ENCODE assay signal across 17 cellular contexts in the genomic region with DNA sequence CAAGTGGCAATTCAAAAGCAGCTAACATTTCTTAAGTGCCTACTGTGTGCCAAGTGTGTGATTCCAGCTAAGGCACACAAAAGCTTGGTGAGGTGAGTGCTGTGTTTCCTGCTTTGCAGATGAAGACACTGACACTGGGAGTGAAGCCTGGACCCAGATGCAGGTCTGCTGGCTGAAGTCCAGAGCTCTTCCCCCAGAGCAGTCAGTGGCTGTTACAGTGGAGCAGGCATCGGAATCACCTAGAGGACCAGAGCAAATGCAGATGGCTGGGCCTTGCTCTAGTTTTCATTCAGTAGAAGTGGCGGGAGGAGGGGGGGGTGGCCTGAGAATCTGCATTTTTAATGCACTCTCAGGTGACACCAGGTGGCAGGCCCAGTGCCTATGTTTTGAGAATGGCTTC.
"Had no signal": no experiment of that assay in that cellular context is flagged by ENCODE, and none has a peak within 500 bp of the region (broad histone marks: within the 10 kb centered on the region; RNA-seq: fewer than 3 reads in every experiment).

No MANE protein-coding gene starts in this region.

- H3K27ac ChIP-seq: ovary, right lobe of liver, suprapubic skin, transverse colon, vagina had no signal

- FAIRE-seq: small intestine had no signal

- ATAC-seq: activated naive CD4-positive, alpha-beta T cell treated with anti-CD3 and anti-CD28 coated beads, Interleukin-2, amount 50 U/mL, for 72 hours; esophagus mucosa; natural killer cell; right lobe of liver; stimulated activated naive CD8-positive, alpha-beta T cell treated with anti-CD3 and anti-CD28 coated beads, Interleukin-15, amount 100 ng/mL, for 72 hours had no signal

- H3K4me3 ChIP-seq: ovary, right lobe of liver, suprapubic skin, transverse colon, vagina had no signal

- H3K27me3 ChIP-seq: ovary, right lobe of liver, vagina had no signal

- H3K36me3 ChIP-seq: ovary, right lobe of liver, suprapubic skin, transverse colon, vagina had no signal

- DNase-seq: activated CD4-positive, alpha-beta T cell treated with anti-CD3 and anti-CD28 coated beads, Interleukin-2, amount 10 ng/mL, durations not matched to agents 24 days and 14 days; activated gamma-delta T cell treated with Interleukin-2 at 50 U/mL for 16 hours; effector CD8-positive, alpha-beta T cell; mesenchymal stem cell; natural killer cell; ovary; right lobe of liver; small intestine; stimulated activated CD4-positive, alpha-beta T cell treated with anti-CD3 and anti-CD28 coated beads, Interleukin-15, amount 100 ng/mL, for 24 hours; stimulated activated CD4-positive, alpha-beta T cell treated with anti-CD3 and anti-CD28 coated beads, Interleukin-2, amount 100 ng/mL, for 48 hours; stimulated activated naive CD8-positive, alpha-beta T cell treated with anti-CD3 and anti-CD28 coated beads, Interleukin-15, amount 100 ng/mL, for 72 hours; T1000; transverse colon had no signal

- H3K9me3 ChIP-seq: ovary, right lobe of liver, suprapubic skin, transverse colon, vagina had no signal

- H3K4me1 ChIP-seq: right lobe of liver, suprapubic skin, transverse colon, vagina had no signal
